26 cellular contexts compared by ENCODE assay signal in the genomic region with DNA sequence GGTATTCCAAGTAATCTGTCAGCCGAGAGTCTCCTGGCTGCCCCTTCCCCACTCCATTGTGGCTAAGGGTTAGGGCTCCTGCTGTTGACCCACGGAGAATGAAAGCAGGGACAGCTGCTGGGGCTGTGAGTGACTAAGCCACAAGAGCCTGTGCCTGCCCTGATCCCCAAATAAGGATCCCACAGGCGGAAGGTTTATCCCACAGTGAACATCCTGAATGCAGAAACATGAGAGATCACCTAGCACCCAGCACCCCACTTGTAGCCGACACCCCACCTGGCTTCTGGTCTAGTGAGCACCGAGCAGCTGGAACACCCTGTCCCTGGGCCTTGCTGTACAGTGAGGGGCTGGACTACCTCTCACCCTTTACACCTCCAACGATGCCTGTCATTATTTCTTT.
"Had no signal": no experiment of that assay in that cellular context is flagged by ENCODE, and none has a peak within 500 bp of the region (broad histone marks: within the 10 kb centered on the region; RNA-seq: fewer than 3 reads in every experiment).

No MANE protein-coding gene starts in this region.

- H3K4me3 Mint-ChIP-seq: activated CD8-positive, alpha-beta T cell treated with anti-CD3 and anti-CD28 coated beads for 36 hours; activated naive CD4-positive, alpha-beta T cell treated with anti-CD3 and anti-CD28 coated beads, Interleukin-2, amount 50 U/mL, for 24 hours; activated naive CD8-positive, alpha-beta T cell treated with anti-CD3 and anti-CD28 coated beads, Interleukin-2, amount 10 ng/mL, durations not matched to agents 7 days and 5 days; activated T-cell treated with anti-CD3 and anti-CD28 coated beads, Interleukin-2, amount 50 U/mL, for 72 hours; activated T-helper 17 cell treated with anti-CD3 and anti-CD28 coated beads, Interleukin-2, amount 50 U/mL, for 72 hours; central memory CD8-positive, alpha-beta T cell had no signal

- DNase-seq: activated CD4-positive, alpha-beta T cell treated with anti-CD3 and anti-CD28 coated beads for 1 hour; activated CD4-positive, alpha-beta T cell treated with anti-CD3 and anti-CD28 coated beads for 48 hours; activated CD4-positive, CD25-positive, alpha-beta regulatory T cell; activated CD8-positive, alpha-beta T cell treated with anti-CD3 and anti-CD28 coated beads for 36 hours; activated effector memory CD4-positive, alpha-beta T cell treated with anti-CD3 and anti-CD28 coated beads, Interleukin-2, amount 50 U/mL, for 16 hours; activated naive CD4-positive, alpha-beta T cell treated with Interleukin-2 at 50 U/mL for 16 hours; activated naive CD8-positive, alpha-beta T cell treated with anti-CD3 and anti-CD28 coated beads, Interleukin-2, amount 10 ng/mL, durations not matched to agents 7 days and 5 days; activated T-cell treated with anti-CD3 and anti-CD28 coated beads, Interleukin-2, amount 50 U/mL, for 1 hour; activated T-cell treated with anti-CD3 and anti-CD28 coated beads, Interleukin-2, amount 50 U/mL, for 72 hours; amygdala; NCI-H1105; NCI-H1417 treated with DMSO at 0.1 percent for 48 hours; NCI-H187 treated with DMSO at 0.1 percent for 48 hours; NCI-H2081; NCI-H345; NCI-H524 treated with DMSO at 0.1 percent for 48 hours; SHP77 treated with DMSO at 0.1 percent for 48 hours; SW 1271; T1000; WERI-Rb-1 had no signal

- H3K27ac Mint-ChIP-seq: activated CD8-positive, alpha-beta T cell treated with anti-CD3 and anti-CD28 coated beads for 36 hours; activated naive CD4-positive, alpha-beta T cell treated with anti-CD3 and anti-CD28 coated beads, Interleukin-2, amount 50 U/mL, for 24 hours; activated naive CD8-positive, alpha-beta T cell treated with anti-CD3 and anti-CD28 coated beads, Interleukin-2, amount 10 ng/mL, durations not matched to agents 7 days and 5 days; activated T-cell treated with anti-CD3 and anti-CD28 coated beads, Interleukin-2, amount 50 U/mL, for 72 hours; activated T-helper 17 cell treated with anti-CD3 and anti-CD28 coated beads, Interleukin-2, amount 50 U/mL, for 72 hours had no signal

- H3K4me3 ChIP-seq: ascending aorta, cardiac muscle cell, K562 had no signal

- H3K4me1 Mint-ChIP-seq: activated naive CD4-positive, alpha-beta T cell treated with anti-CD3 and anti-CD28 coated beads, Interleukin-2, amount 50 U/mL, for 24 hours; central memory CD8-positive, alpha-beta T cell had no signal

- H3K27ac ChIP-seq: ascending aorta, cardiac muscle cell, WERI-Rb-1 had no signal

- H3K36me3 Mint-ChIP-seq: activated naive CD4-positive, alpha-beta T cell treated with anti-CD3 and anti-CD28 coated beads, Interleukin-2, amount 50 U/mL, for 24 hours; activated naive CD8-positive, alpha-beta T cell treated with anti-CD3 and anti-CD28 coated beads, Interleukin-2, amount 10 ng/mL, durations not matched to agents 7 days and 5 days had no signal

- H3K9me3 ChIP-seq: ascending aorta had no signal

- H3K36me3 ChIP-seq: ascending aorta, cardiac muscle cell, WERI-Rb-1 had no signal

- H3K9me3 Mint-ChIP-seq: activated CD8-positive, alpha-beta T cell treated with anti-CD3 and anti-CD28 coated beads for 36 hours; activated naive CD4-positive, alpha-beta T cell treated with anti-CD3 and anti-CD28 coated beads, Interleukin-2, amount 50 U/mL, for 24 hours; activated naive CD8-positive, alpha-beta T cell treated with anti-CD3 and anti-CD28 coated beads, Interleukin-2, amount 10 ng/mL, durations not matched to agents 7 days and 5 days; activated T-cell treated with anti-CD3 and anti-CD28 coated beads, Interleukin-2, amount 50 U/mL, for 72 hours; activated T-helper 17 cell treated with anti-CD3 and anti-CD28 coated beads, Interleukin-2, amount 50 U/mL, for 72 hours; central memory CD8-positive, alpha-beta T cell had no signal

- H3K27me3 ChIP-seq: ascending aorta, cardiac muscle cell had no signal

- ATAC-seq: activated CD8-positive, alpha-beta T cell treated with anti-CD3 and anti-CD28 coated beads for 36 hours; activated T-cell treated with anti-CD3 and anti-CD28 coated beads, Interleukin-2, amount 50 U/mL, for 72 hours; activated T-helper 17 cell treated with anti-CD3 and anti-CD28 coated beads, Interleukin-2, amount 50 U/mL, for 72 hours; K562 had no signal

- H3K4me1 ChIP-seq: ascending aorta had no signal
